In the genomic region with DNA sequence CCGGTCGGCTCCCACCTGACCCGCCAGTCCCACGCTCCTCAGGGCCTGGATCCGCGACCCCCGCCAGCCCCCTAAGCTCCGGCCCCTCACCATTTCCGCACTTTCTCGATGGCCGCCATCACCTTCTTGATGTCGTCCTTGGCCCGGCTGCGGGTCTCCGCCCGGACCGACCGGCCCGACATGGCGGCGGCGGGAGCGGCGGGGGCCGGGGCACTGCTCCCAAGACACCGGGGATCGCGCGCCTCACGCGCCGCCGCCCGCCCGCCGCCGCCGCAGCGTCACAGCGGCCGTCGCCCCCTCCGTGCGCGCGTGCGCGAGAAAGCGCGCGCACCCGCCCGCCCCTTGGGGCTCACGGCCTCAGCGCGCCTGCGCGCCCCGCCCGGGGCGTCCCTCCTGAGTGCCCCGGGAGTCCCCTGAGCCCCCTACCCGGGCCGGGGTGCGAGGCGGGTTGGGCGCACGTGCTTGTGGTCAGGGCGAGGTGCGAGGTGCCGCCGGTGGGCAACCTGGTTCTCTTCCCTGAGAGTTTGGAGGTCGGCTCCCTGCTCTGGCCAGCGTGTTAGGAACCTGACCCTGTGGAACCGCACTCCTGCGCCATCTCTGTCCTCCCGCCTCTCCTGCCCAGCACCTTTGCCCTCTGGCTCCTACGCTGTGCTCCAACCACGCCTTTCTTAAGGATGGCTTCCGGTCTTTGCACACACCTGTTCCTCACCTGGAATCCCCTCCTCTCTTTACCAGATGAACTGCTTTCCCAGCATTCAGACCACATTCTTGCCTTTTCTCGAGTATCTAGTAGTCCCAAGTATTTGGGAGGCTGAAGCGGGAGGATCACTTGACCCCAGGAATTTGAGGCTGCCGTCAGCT, we compare ENCODE assay signal across 8 cellular contexts. TPM values are rescaled to one million over a fixed set of nuclear protein-coding genes. Genes with fewer than 3 reads are reported as not detected.
DNase-seq lines count a peak whose midpoint lies in the region; ATAC-seq, FAIRE-seq and TF ChIP-seq lines count a peak whose summit lies in the region.

A gene (minus strand): TSS at position 294 of the 861 bp plus-strand sequence. CDS start 112 bp downstream, at position 182.

- peaks cover 27% of the 10 kb centered on the region for H3K36me3 ChIP-seq in RWPE2 (ENCODE audit: low read depth)
- H3K36me3 ChIP-seq in stomach: peaks cover 0 to 25% (median 17%) of the 10 kb centered on the region in 4 donors

- TF ChIP-seq EP300 in stomach (IDR thresholded peaks at IDR 0.05): no peak

- H3K27me3 Mint-ChIP-seq in Calu3 (ENCODE audit: unreplicated experiment) (no peaks in the 10 kb centered on the region), neural crest cell (ENCODE audit: low read depth) (peaks cover 16% of the 10 kb centered on the region)

- TF ChIP-seq POLR2A in stomach (IDR thresholded peaks at IDR 0.05): no peak

- ATAC-seq in GM19468 (IDR thresholded peaks at IDR 0.05; ENCODE audit: extremely low read depth, unreplicated experiment) (peak; percentile 4), RWPE2 (ENCODE audit: low read depth) (peak; percentile 32)

- DNase-seq in Calu3 (peak; percentile 73), HTR-8/SVneo (ENCODE audit: insufficient read length, low spot score) (peak; percentile 75), RWPE2 (ENCODE audit: low spot score) (no peak), activated gamma-delta T cell (lab: John Stamatoyannopoulos, UW) (peak; percentile 77), foreskin fibroblast (peak; percentile 63 to 88), neural crest cell (ENCODE audit: low read depth, low spot score) (peak; percentile 59), stomach (peak; percentile 78)

- TF ChIP-seq CTCF in Calu3 (IDR thresholded peaks at IDR 0.05; ENCODE audit: unreplicated experiment) (no peak), RWPE2 (IDR thresholded peaks at IDR 0.05; ENCODE audit: poor library complexity, severe bottlenecking) (no peak), foreskin fibroblast (IDR thresholded peaks at IDR 0.05; ENCODE audit: low read depth, low read length) (no peak), neural crest cell (conservative IDR thresholded peaks at IDR 0.05) (no peak), stomach (IDR thresholded peaks at IDR 0.05) (no peak)

- H3K27ac Mint-ChIP-seq in Calu3 (ENCODE audit: unreplicated experiment): peak within 1 kb of the TSS; percentile 97
- H3K27ac Mint-ChIP-seq in neural crest cell (ENCODE audit: unreplicated experiment): peak within 1 kb of the TSS; percentile 93

- H3K27me3 ChIP-seq in RWPE2 (ENCODE audit: insufficient read depth, poor library complexity, severe bottlenecking) (no peaks in the 10 kb centered on the region), stomach (no peaks in the 10 kb centered on the region)

- peaks cover 7% of the 10 kb centered on the region for H3K4me1 ChIP-seq in RWPE2 (ENCODE audit: insufficient read depth, poor library complexity, severe bottlenecking)
- peaks cover 17 to 52% (median 33%) of the 10 kb centered on the region in 4 donors for H3K4me1 ChIP-seq in stomach

- peaks cover 23% of the 10 kb centered on the region for H3K4me1 Mint-ChIP-seq in Calu3 (ENCODE audit: low read depth, unreplicated experiment)
- H3K4me1 Mint-ChIP-seq in neural crest cell: peaks cover 21% of the 10 kb centered on the region

- H3K4me3 Mint-ChIP-seq in Calu3 (ENCODE audit: low read depth, unreplicated experiment) (peak within 1 kb of the TSS; percentile 74), neural crest cell (peak within 1 kb of the TSS; percentile 94)

- CTCF ChIA-PET in Calu3 (lab: Charles Lee): interaction anchor here (1.5 kb wide), 1 partner anchor 37 kb away, joined by 3 read pairs; no protein-coding TSS in a partner anchor

- H3K9me3 Mint-ChIP-seq in Calu3 (ENCODE audit: low read depth, unreplicated experiment): no peaks in the 10 kb centered on the region
- H3K9me3 Mint-ChIP-seq in neural crest cell: no peaks in the 10 kb centered on the region

- FAIRE-seq in HTR-8/SVneo (lab: Jason Lieb, UNC): no peak

- WGBS in stomach, 5 donors: 4 to 32% (median 6%) methylated on average over 9 to 83 of the region's 83 CpGs

- peak within 1 kb of the TSS; percentile 92 for H3K4me3 ChIP-seq in RWPE2 (ENCODE audit: severe bottlenecking)
- H3K4me3 ChIP-seq in foreskin fibroblast (ENCODE audit: low read depth in 1 of 2, low read length in 2 of 2): peak within 1 kb of the TSS; percentile 71 to 94
- peak within 1 kb of the TSS; percentile 81 to 93 (median 84) for H3K4me3 ChIP-seq in stomach

- H3K36me3 Mint-ChIP-seq in Calu3 (ENCODE audit: insufficient read depth, unreplicated experiment) (peaks cover 46% of the 10 kb centered on the region), neural crest cell (ENCODE audit: low read depth) (no peaks in the 10 kb centered on the region)

- BruUV-seq in Calu3 (replicated peaks; lab: Mats Ljungman, UMichigan): TSS peak; percentile 82

- H3K9me3 ChIP-seq in RWPE2 (ENCODE audit: severe bottlenecking) (no peaks in the 10 kb centered on the region), stomach (no peaks in the 10 kb centered on the region)

- intact Hi-C loops in Calu3 (cut with micrococcal nuclease; ENCODE audit: unreplicated experiment): no loop called here
- intact Hi-C loops in stomach (cut with DNase I; ENCODE audit: low total_unique reads): no loop called here

- H3K27ac ChIP-seq in RWPE2 (ENCODE audit: poor library complexity, severe bottlenecking) (peak within 1 kb of the TSS; percentile 86), stomach (peak within 1 kb of the TSS; percentile 99 to 100 (median 99))

RNA-seq across cellular contexts. Expression of the gene that starts here (rescaled TPM):
- total RNA-seq in Calu3 (2022): 37.8 and 44.6 TPM in 2 replicates
- 49.9 and 51.6 TPM in 2 replicates for total RNA-seq in neural crest cell
- 100 to 1,000 TPM in 1 of 5 donors, 10 to 100 TPM in 3, 1 to 10 TPM in 1; 9.0 to 105 (median 76.1) TPM for total RNA-seq in stomach
- 10 to 100 TPM; 39.1 to 75.6 (median 54.7) TPM for polyA plus RNA-seq in stomach
